Comparison of ENCODE assay signal across 19 cellular contexts in the genomic region with DNA sequence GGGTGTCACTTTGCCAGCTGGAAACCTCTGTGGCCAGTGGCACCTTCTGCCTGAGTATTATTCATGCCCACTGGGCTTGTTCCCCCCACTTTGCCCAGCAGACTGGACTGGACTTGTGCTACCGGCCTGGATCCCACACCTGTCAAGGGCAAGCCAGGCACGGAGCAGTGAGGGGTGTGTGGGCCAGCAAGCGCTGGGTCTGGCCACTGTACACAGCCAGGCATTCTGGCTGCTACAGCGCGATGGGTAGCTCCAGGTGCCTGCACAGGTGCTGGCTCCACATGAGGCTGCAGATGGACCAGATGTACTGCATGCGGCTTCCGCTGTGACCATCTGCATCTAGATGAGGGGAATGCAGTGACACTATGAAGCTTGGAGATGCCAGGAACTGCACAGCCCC.
"Had no signal": no experiment of that assay in that cellular context is flagged by ENCODE, and none has a peak within 500 bp of the region (broad histone marks: within the 10 kb centered on the region; RNA-seq: fewer than 3 reads in every experiment).

No MANE protein-coding gene starts in this region.

- DNase-seq: stimulated activated CD4-positive, alpha-beta T cell treated with anti-CD3 and anti-CD28 coated beads, Interleukin-2, amount 100 ng/mL, for 48 hours; stimulated activated CD4-positive, alpha-beta T cell treated with anti-CD3 and anti-CD28 coated beads, Interleukin-4, amount 100 ng/mL, for 1 hour; stimulated activated CD4-positive, alpha-beta T cell treated with anti-CD3 and anti-CD28 coated beads, Interleukin-4, amount 100 ng/mL, for 24 hours; stimulated activated CD4-positive, alpha-beta T cell treated with anti-CD3 and anti-CD28 coated beads, Interleukin-4, amount 100 ng/mL, for 4 hours; stimulated activated CD8-positive, alpha-beta memory T cell treated with anti-CD3 and anti-CD28 coated beads, Interleukin-4, amount 100 ng/mL, for 48 hours; stimulated activated naive B cell treated with anti-CD40 and anti-IgM and Interleukin-4, amounts not matched to agents 10 μg/mL and 1 μg/mL and 100 μg/mL, for 72 hours; stimulated activated naive CD4-positive, alpha-beta T cell; stimulated activated naive CD4-positive, alpha-beta T cell treated with Interleukin-2 at 50 U/mL for 16 hours; stimulated activated naive CD8-positive, alpha-beta T cell treated with anti-CD3 and anti-CD28 coated beads, Interleukin-15, amount 100 ng/mL, for 72 hours; stimulated activated naive CD8-positive, alpha-beta T cell treated with anti-CD3 and anti-CD28 coated beads, Interleukin-15, Interleukin-2, amounts not matched to agents 100 U/mL and 50 U/mL, for 24 hours; stomach; substantia nigra; testis; thyroid gland; tibial artery; transverse colon; trophoblast cell; upper lobe of right lung; uterus had no signal
